9 cellular contexts compared by ENCODE assay signal in the genomic region with DNA sequence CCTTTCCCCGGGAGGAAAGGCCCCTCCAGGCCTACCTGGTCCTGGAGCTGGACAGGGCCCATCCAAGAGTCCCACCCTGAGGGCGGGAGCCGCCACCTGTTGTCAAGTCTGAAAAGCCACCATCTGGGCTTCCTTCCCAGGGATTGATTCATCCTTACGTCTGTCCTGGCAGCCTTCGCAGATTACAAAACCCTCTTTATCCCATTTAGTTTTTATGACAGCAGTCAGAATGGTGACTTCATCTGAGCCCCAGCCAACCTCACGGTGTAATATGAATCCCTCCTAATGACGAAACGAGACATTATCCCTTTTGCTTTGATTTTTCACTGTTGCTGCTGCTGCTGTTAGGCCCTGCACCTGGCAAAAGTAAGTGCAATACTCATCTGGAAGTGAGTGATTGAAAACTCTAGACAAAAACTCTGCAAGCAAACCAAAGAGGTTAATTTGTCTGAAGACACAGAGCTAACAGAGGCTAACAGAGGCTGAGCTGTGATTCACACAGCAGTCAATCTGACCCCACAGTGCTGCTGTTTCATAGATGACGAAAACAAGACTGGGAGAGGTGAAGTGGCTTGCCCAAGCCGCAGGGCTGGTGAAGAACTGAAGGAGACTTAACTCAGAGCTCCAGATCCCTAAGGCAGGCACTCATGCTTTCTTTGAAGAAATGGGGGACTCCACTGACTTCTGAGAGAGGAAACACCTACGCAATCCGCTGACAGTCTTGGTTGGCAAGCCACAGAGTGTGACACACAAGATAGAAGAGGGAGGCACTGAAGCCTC. TPM values are rescaled to one million over a fixed set of nuclear protein-coding genes. Genes with fewer than 3 reads are reported as not detected.
DNase-seq lines count a peak whose midpoint lies in the region; ATAC-seq and TF ChIP-seq lines count a peak whose summit lies in the region.
"Had no signal": no experiment of that assay in that cellular context is flagged by ENCODE, and none has a peak within 500 bp of the region (broad histone marks: within the 10 kb centered on the region; RNA-seq: fewer than 3 reads in every experiment).

No MANE protein-coding gene starts in this region.

- H3K36me3 Mint-ChIP-seq in glutamatergic neuron (ENCODE audit: unreplicated experiment) = no peaks in the 10 kb centered on the region
- H3K36me3 Mint-ChIP-seq in activated CD4-positive, alpha-beta T cell treated with anti-CD3 and anti-CD28 coated beads for 36 hours (ENCODE audit: low read depth) = no peaks in the 10 kb centered on the region

- DNase-seq in AML-193 (lab: John Stamatoyannopoulos, UW) = peak; percentile 56 to 66
- DNase-seq in MG63 = peak; percentile 94
- DNase-seq in SHP77 (lab: John Stamatoyannopoulos, UW) = peak; percentile 17 to 32
- peak; percentile 33 for DNase-seq in glutamatergic neuron
- no peak for DNase-seq in smooth muscle cell (lab: John Stamatoyannopoulos, UW; ENCODE audit: unreplicated experiment)
- no peak for DNase-seq in activated CD4-positive, alpha-beta T cell treated with anti-CD3 and anti-CD28 coated beads for 36 hours

- intact Hi-C loops in activated CD4-positive, alpha-beta T cell treated with anti-CD3 and anti-CD28 coated beads for 36 hours (cut with DNase I, micrococcal nuclease) = no loop called here

- ATAC-seq in HG03095 (IDR thresholded peaks at IDR 0.05; ENCODE audit: unreplicated experiment) (no peak), HG03460 (IDR thresholded peaks at IDR 0.05; ENCODE audit: unreplicated experiment) (no peak)
- no peak for ATAC-seq in activated CD4-positive, alpha-beta T cell treated with anti-CD3 and anti-CD28 coated beads for 36 hours

- peak overlapping the region; percentile 41 for H3K9ac ChIP-seq in smooth muscle cell (ENCODE audit: low read depth)

- 43% methylated on average over 12 of the region's 12 CpGs for WGBS in smooth muscle cell (ENCODE audit: low lambda C conversion rate)

- H3K4me3 ChIP-seq in MG63 = no peak overlapping the region
- no peak overlapping the region for H3K4me3 ChIP-seq in smooth muscle cell

- TF ChIP-seq CTCF in glutamatergic neuron (IDR thresholded peaks at IDR 0.05; ENCODE audit: partially characterized antibody, unreplicated experiment) (no peak), smooth muscle cell (IDR thresholded peaks at IDR 0.05; ENCODE audit: borderline replicate concordance, insufficient read depth, poor library complexity, severe bottlenecking) (no peak)

- H3K36me3 ChIP-seq in MG63 = no peaks in the 10 kb centered on the region
- no peaks in the 10 kb centered on the region for H3K36me3 ChIP-seq in smooth muscle cell (ENCODE audit: low read depth)

- H3K27ac Mint-ChIP-seq in glutamatergic neuron (ENCODE audit: unreplicated experiment) = peak overlapping the region; percentile 60
- no peak overlapping the region for H3K27ac Mint-ChIP-seq in activated CD4-positive, alpha-beta T cell treated with anti-CD3 and anti-CD28 coated beads for 36 hours

- H3K4me1 Mint-ChIP-seq in glutamatergic neuron (ENCODE audit: low read depth, unreplicated experiment) = peaks cover 15% of the 10 kb centered on the region
- H3K4me1 Mint-ChIP-seq in activated CD4-positive, alpha-beta T cell treated with anti-CD3 and anti-CD28 coated beads for 36 hours = no peaks in the 10 kb centered on the region

- no peaks in the 10 kb centered on the region for H3K9me3 Mint-ChIP-seq in glutamatergic neuron (ENCODE audit: unreplicated experiment)
- H3K9me3 Mint-ChIP-seq in activated CD4-positive, alpha-beta T cell treated with anti-CD3 and anti-CD28 coated beads for 36 hours (ENCODE audit: low read depth) = no peaks in the 10 kb centered on the region

- CTCF ChIA-PET in activated CD4-positive, alpha-beta T cell treated with anti-CD3 and anti-CD28 coated beads for 36 hours (lab: Charles Lee) = no interaction called here

- H3F3A ChIP-seq in smooth muscle cell (ENCODE audit: low read depth) = no peaks in the 10 kb centered on the region

- H3K79me2 ChIP-seq in smooth muscle cell (ENCODE audit: low read depth) = no peaks in the 10 kb centered on the region

- H2AFZ ChIP-seq in smooth muscle cell (ENCODE audit: low read depth) = peak overlapping the region; percentile 51

- no peaks in the 10 kb centered on the region for H3K4me1 ChIP-seq in smooth muscle cell (ENCODE audit: low read depth)

- H3K9me3 ChIP-seq in MG63 = no peaks in the 10 kb centered on the region
- no peaks in the 10 kb centered on the region for H3K9me3 ChIP-seq in smooth muscle cell (replicated peaks; ENCODE audit: low read depth)

- H3K4me2 ChIP-seq in smooth muscle cell = peak overlapping the region; percentile 67

- POLR2A ChIA-PET in activated CD4-positive, alpha-beta T cell treated with anti-CD3 and anti-CD28 coated beads for 36 hours (lab: Charles Lee) = no interaction called here

- H3K4me3 Mint-ChIP-seq in glutamatergic neuron (ENCODE audit: unreplicated experiment) = no peak overlapping the region
- no peak overlapping the region for H3K4me3 Mint-ChIP-seq in activated CD4-positive, alpha-beta T cell treated with anti-CD3 and anti-CD28 coated beads for 36 hours

- peak overlapping the region; percentile 90 for H3K27ac ChIP-seq in smooth muscle cell (ENCODE audit: low read depth)

- no peaks in the 10 kb centered on the region for H3K27me3 ChIP-seq in MG63
- no peaks in the 10 kb centered on the region for H3K27me3 ChIP-seq in smooth muscle cell (ENCODE audit: low read depth)

- H3K27me3 Mint-ChIP-seq in glutamatergic neuron (ENCODE audit: unreplicated experiment) = peaks cover 6% of the 10 kb centered on the region
- H3K27me3 Mint-ChIP-seq in activated CD4-positive, alpha-beta T cell treated with anti-CD3 and anti-CD28 coated beads for 36 hours = peaks cover 5% of the 10 kb centered on the region

- H4K20me1 ChIP-seq in smooth muscle cell (ENCODE audit: low read depth) = no peaks in the 10 kb centered on the region

RNA-seq across cellular contexts. Expression of gene S100A7, which starts 30.0 kb away (rescaled TPM):
- total RNA-seq in MG63 (2014; rRNA removed; shearing (Covaris generic); ENCODE audit: low replicate concordance) = not detected in 2 replicates
- not detected for total RNA-seq in glutamatergic neuron (ENCODE audit: unreplicated experiment)
- total RNA-seq in smooth muscle cell = not detected in 2 replicates
- not detected in 2 replicates for polyA plus RNA-seq in smooth muscle cell
- not detected for total RNA-seq in activated CD4-positive, alpha-beta T cell treated with anti-CD3 and anti-CD28 coated beads for 36 hours
- total RNA-seq: activated CD8-positive, alpha-beta memory T cell treated with anti-CD3 and anti-CD28 coated beads for 36 hours had no signal

RNA-seq across cellular contexts. Expression of gene S100A6, which starts 45.3 kb away (rescaled TPM):
- 474 and 904 TPM in 2 replicates for total RNA-seq in MG63 (2014; rRNA removed; shearing (Covaris generic); ENCODE audit: low replicate concordance)
- total RNA-seq in glutamatergic neuron (ENCODE audit: unreplicated experiment) (41.9 TPM), smooth muscle cell (410 and 499 TPM in 2 replicates)
- polyA plus RNA-seq in smooth muscle cell = 1,358 and 1,471 TPM in 2 replicates
- 100 to 1,000 TPM; 219 to 349 TPM for total RNA-seq in activated CD4-positive, alpha-beta T cell treated with anti-CD3 and anti-CD28 coated beads for 36 hours

RNA-seq across cellular contexts. Expression of gene S100A5, which starts 50.3 kb away (rescaled TPM):
- total RNA-seq in MG63 (2014; rRNA removed; shearing (Covaris generic); ENCODE audit: low replicate concordance) = not detected in 2 replicates
- not detected for total RNA-seq in glutamatergic neuron (ENCODE audit: unreplicated experiment)
- 1.6 and 5.7 TPM in 2 replicates for total RNA-seq in smooth muscle cell
- polyA plus RNA-seq in smooth muscle cell = 4.8 and 6.2 TPM in 2 replicates
- total RNA-seq in activated CD4-positive, alpha-beta T cell treated with anti-CD3 and anti-CD28 coated beads for 36 hours = 1 to 10 TPM; 2.4 to 3.4 TPM

RNA-seq across cellular contexts. Expression of gene S100A4, which starts 55.1 kb away (rescaled TPM):
- 438 and 702 TPM in 2 replicates for total RNA-seq in MG63 (2014; rRNA removed; shearing (Covaris generic); ENCODE audit: low replicate concordance)
- total RNA-seq in glutamatergic neuron (ENCODE audit: unreplicated experiment) (4.7 TPM), smooth muscle cell (1,139 and 1,222 TPM in 2 replicates)
- polyA plus RNA-seq in smooth muscle cell = 1,491 and 1,802 TPM in 2 replicates
- total RNA-seq in activated CD4-positive, alpha-beta T cell treated with anti-CD3 and anti-CD28 coated beads for 36 hours = 100 to 1,000 TPM in 1 of 2 experiments, 10 to 100 TPM in 1; 84.8 to 166 TPM

RNA-seq across cellular contexts. Expression of gene S100A3, which starts 58.6 kb away (rescaled TPM):
- 0.81 and 3.4 TPM in 2 replicates for total RNA-seq in MG63 (2014; rRNA removed; shearing (Covaris generic); ENCODE audit: low replicate concordance)
- total RNA-seq in glutamatergic neuron (ENCODE audit: unreplicated experiment) (not detected), smooth muscle cell (11.2 and 13.9 TPM in 2 replicates)
- 18.0 and 19.8 TPM in 2 replicates for polyA plus RNA-seq in smooth muscle cell
- total RNA-seq in activated CD4-positive, alpha-beta T cell treated with anti-CD3 and anti-CD28 coated beads for 36 hours = not detected
- total RNA-seq: activated CD8-positive, alpha-beta memory T cell treated with anti-CD3 and anti-CD28 coated beads for 36 hours had no signal

Comparison
In these comparisons a context has a peak if more than half of its experiments do, and no peak if none do; other contexts are left out.
1. DNase-seq: peak in AML-193 (2 of 2), MG63 (single experiment), SHP77 (2 of 2) and glutamatergic neuron (single experiment); none in smooth muscle cell (single experiment) and activated CD4-positive, alpha-beta T cell treated with anti-CD3 and anti-CD28 coated beads for 36 hours (single experiment).